23 cellular contexts compared by ENCODE assay signal in the genomic region with DNA sequence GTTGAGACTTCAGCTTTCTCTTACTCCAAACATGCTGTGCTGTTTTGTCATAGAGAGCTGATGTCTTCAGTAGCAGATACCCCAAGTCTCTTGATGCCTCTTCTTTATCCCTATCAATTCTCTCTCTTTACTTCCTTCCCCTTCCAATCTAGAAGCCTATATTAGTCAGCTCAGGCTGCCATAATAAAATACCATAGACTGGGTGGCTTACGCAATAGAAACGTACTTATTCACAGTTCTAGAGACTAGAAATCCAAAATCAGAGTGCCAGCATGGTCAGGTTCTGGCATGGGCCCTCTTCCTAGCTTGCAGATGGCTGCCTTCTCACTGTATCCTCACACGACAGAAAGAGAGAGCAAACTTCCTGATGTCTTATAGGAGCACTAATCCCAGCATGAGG. TPM values are rescaled to one million over a fixed set of nuclear protein-coding genes. Genes with fewer than 3 reads are reported as not detected.
DNase-seq lines count a peak whose midpoint lies in the region; ATAC-seq and TF ChIP-seq lines count a peak whose summit lies in the region.
"Had no signal": no experiment of that assay in that cellular context is flagged by ENCODE, and none has a peak within 500 bp of the region (broad histone marks: within the 10 kb centered on the region; RNA-seq: fewer than 3 reads in every experiment).

No MANE protein-coding gene starts in this region.

- TF ChIP-seq CTCF in IMR-90 (conservative IDR thresholded peaks at IDR 0.05; ENCODE audit: low read depth, low read length) (no peak), cardiac fibroblast (IDR thresholded peaks at IDR 0.05; ENCODE audit: low read depth, low read length) (no peak), Caco-2 (IDR thresholded peaks at IDR 0.05; ENCODE audit: insufficient read depth in 1 of 2, low read depth in 1 of 2, low read length in 1 of 2, severe bottlenecking in 1 of 2, unreplicated experiment in 1 of 2) (no peak), omental fat pad (IDR thresholded peaks at IDR 0.05) (no peak), colonic mucosa (IDR thresholded peaks at IDR 0.05) (no peak)

- no peak overlapping the region for H3K23ac ChIP-seq in IMR-90 (ENCODE audit: low read depth, low read length)

- no peak overlapping the region for H3K4me3 ChIP-seq in IMR-90 (ENCODE audit: insufficient read depth, low read depth, low read length)
- no peak overlapping the region for H3K4me3 ChIP-seq in cardiac fibroblast (replicated peaks in 1 of 2; ENCODE audit: low read depth in 2 of 2, low read length in 2 of 2)
- no peak overlapping the region for H3K4me3 ChIP-seq in Caco-2 (ENCODE audit: low read depth, low read length)
- H3K4me3 ChIP-seq in colonic mucosa: no peak overlapping the region
- H3K4me3 ChIP-seq: BLaER1 treated with 17β-estradiol and CSF1 and Interleukin-3, amounts not matched to agents 10 nM and 100 nM; GM23338 had no signal

- no peak overlapping the region for H3K56ac ChIP-seq in IMR-90 (ENCODE audit: extremely low read depth, insufficient read depth, low read length)

- no peaks in the 10 kb centered on the region for H3K9me1 ChIP-seq in IMR-90 (ENCODE audit: insufficient read depth, low read length)

- no peaks in the 10 kb centered on the region for H3K9me3 Mint-ChIP-seq in Caco-2 (ENCODE audit: unreplicated experiment)
- H3K9me3 Mint-ChIP-seq: CD8-positive, alpha-beta T cell had no signal

- H4K91ac ChIP-seq in IMR-90 (ENCODE audit: insufficient read depth, low read depth, low read length): no peak overlapping the region

- peaks cover 5% of the 10 kb centered on the region for H3K36me3 Mint-ChIP-seq in Caco-2 (ENCODE audit: insufficient read depth, unreplicated experiment)

- peaks cover 9% of the 10 kb centered on the region for H3K36me3 ChIP-seq in IMR-90 (ENCODE audit: control insufficient read depth, insufficient read depth, low read length)
- H3K36me3 ChIP-seq in Caco-2 (ENCODE audit: control insufficient read depth, insufficient read depth, low read length): no peaks in the 10 kb centered on the region; the same call in 1 of the 2 replicates
- H3K36me3 ChIP-seq in colonic mucosa: no peaks in the 10 kb centered on the region

- BruUV-seq in IMR-90 (replicated peaks; lab: Mats Ljungman, UMichigan) (no TSS peak), Caco-2 (replicated peaks; lab: Mats Ljungman, UMichigan) (no TSS peak)

- H3K9me3 ChIP-seq in IMR-90 (ENCODE audit: control insufficient read depth, insufficient read depth, low read length) (peaks cover 2% of the 10 kb centered on the region), Caco-2 (no peaks in the 10 kb centered on the region), colonic mucosa (no peaks in the 10 kb centered on the region)

- dilution Hi-C loops in IMR-90 (cut with HindIII; ENCODE audit: low sequenced_read_pairs, unreplicated experiment): no loop called here

- POLR2A ChIA-PET in IMR-90 (lab: Charles Lee; ENCODE audit: unreplicated experiment) (no interaction called here), Caco-2 (lab: Charles Lee) (no interaction called here)

- peak; percentile 35 for ATAC-seq in IMR-90 (ENCODE audit: low read depth)
- no peak for ATAC-seq in omental fat pad (ENCODE audit: low FRiP score)
- ATAC-seq: CD8-positive, alpha-beta T cell; HCT116; PC-3 had no signal

- H4K8ac ChIP-seq in IMR-90 (ENCODE audit: low read depth in 2 of 2, low read length in 2 of 2): no peak overlapping the region

- H3K4ac ChIP-seq in IMR-90 (ENCODE audit: low read depth, low read length): no peak overlapping the region

- no peak overlapping the region for H3K18ac ChIP-seq in IMR-90 (ENCODE audit: low read depth, low read length)

- no peak overlapping the region for H3K14ac ChIP-seq in IMR-90 (replicated peaks; ENCODE audit: low read depth, low read length)

- H4K5ac ChIP-seq in IMR-90 (ENCODE audit: low read depth, low read length): no peak overlapping the region

- in situ Hi-C loops in IMR-90 (cut with MboI; ENCODE audit: low sequenced_read_pairs): no loop called here

- no peaks in the 10 kb centered on the region for H4K20me1 ChIP-seq in IMR-90 (ENCODE audit: insufficient read depth, low read length)

- no peaks in the 10 kb centered on the region for H3K4me1 ChIP-seq in IMR-90 (ENCODE audit: control insufficient read depth, insufficient read depth, low read length)
- peaks cover 11% of the 10 kb centered on the region for H3K4me1 ChIP-seq in Caco-2
- no peaks in the 10 kb centered on the region for H3K4me1 ChIP-seq in colonic mucosa

- no peak overlapping the region for H2BK15ac ChIP-seq in IMR-90 (ENCODE audit: low read depth, low read length)

- WGBS in IMR-90 (ENCODE audit: extremely low coverage in 2 of 2, insufficient read length in 1 of 2), 2 experiments: no CpG with 5 or more reads among the region's 3 CpGs

- no peak overlapping the region for H2BK5ac ChIP-seq in IMR-90 (ENCODE audit: low read depth, low read length, poor library complexity, severe bottlenecking)

- no peak overlapping the region for H2BK20ac ChIP-seq in IMR-90 (ENCODE audit: low read depth, low read length)

- no peaks in the 10 kb centered on the region for H3K27me3 Mint-ChIP-seq in Caco-2 (ENCODE audit: insufficient read depth, unreplicated experiment)

- peaks cover 11 to 29% of the 10 kb centered on the region in 2 experiments; a peak in 3 of 4 replicates for H3K79me1 ChIP-seq in IMR-90 (ENCODE audit: low read depth in 1 of 2, low read length in 2 of 2)

- no peak overlapping the region for H3K4me3 Mint-ChIP-seq in Caco-2 (ENCODE audit: unreplicated experiment)
- H3K4me3 Mint-ChIP-seq: CD8-positive, alpha-beta T cell; GM23338 had no signal

- no peak overlapping the region for H3K27ac ChIP-seq in IMR-90 (ENCODE audit: insufficient read depth, low read length)
- no peak overlapping the region for H3K27ac ChIP-seq in colonic mucosa
- H3K27ac ChIP-seq: BLaER1 treated with 17β-estradiol and CSF1 and Interleukin-3, amounts not matched to agents 10 nM and 100 nM had no signal

- H3K27me3 ChIP-seq in IMR-90 (ENCODE audit: control insufficient read depth, insufficient read depth, low read length) (no peaks in the 10 kb centered on the region), Caco-2 (replicated peaks; ENCODE audit: control insufficient read depth, insufficient read depth, low read length) (no peaks in the 10 kb centered on the region), colonic mucosa (no peaks in the 10 kb centered on the region)
- H3K27me3 ChIP-seq: BLaER1 treated with 17β-estradiol and CSF1 and Interleukin-3, amounts not matched to agents 10 nM and 100 nM had no signal

- no peak overlapping the region for H2AK5ac ChIP-seq in IMR-90 (ENCODE audit: low read depth, low read length)

- no peak overlapping the region for H2AFZ ChIP-seq in IMR-90 (replicated peaks; ENCODE audit: low read length, poor library complexity)
- H2AFZ ChIP-seq: GM23338 had no signal

- H3K9ac ChIP-seq in IMR-90 (ENCODE audit: low read depth, low read length) (no peak overlapping the region), colonic mucosa (ENCODE audit: low read depth in 2 of 2, low read length in 2 of 2) (no peak overlapping the region)
- H3K9ac ChIP-seq: BLaER1 treated with 17β-estradiol and CSF1 and Interleukin-3, amounts not matched to agents 10 nM and 100 nM; SK-N-SH had no signal

- peak; percentile 2 to 4 for DNase-seq in AML-193 (lab: John Stamatoyannopoulos, UW)
- peak; percentile 8 for DNase-seq in IMR-90
- peak; percentile 76 for DNase-seq in NOMO-1 treated with DMSO at 0.1 percent for 48 hours (lab: John Stamatoyannopoulos, UW; ENCODE audit: unreplicated experiment)
- peak; percentile 25 to 27 for DNase-seq in cardiac fibroblast (ENCODE audit: low read depth in 2 of 2)
- no peak for DNase-seq in Caco-2
- no peak for DNase-seq in omental fat pad (ENCODE audit: low spot score)
- DNase-seq in colonic mucosa: no peak
- no peak for DNase-seq in activated effector memory CD4-positive, alpha-beta T cell treated with Interleukin-2 at 50 U/mL for 16 hours
- DNase-seq: CD8-positive, alpha-beta T cell; NCI-H1092 treated with DMSO at 0.1 percent for 48 hours; NCI-H1436 treated with DMSO at 0.1 percent for 48 hours; NCI-H2029; NCI-H226; NCI-H510A treated with DMSO at 0.1 percent for 48 hours; NCI-H748 treated with DMSO at 0.1 percent for 48 hours; NK-92 treated with Interleukin-12 subunit alpha and Interleukin-12 subunit beta, amount 100 ng/mL, for 24 hours; PC-3; RPMI8226; SHP77; SK-N-SH had no signal

- H3K4me2 ChIP-seq in IMR-90 (ENCODE audit: low read depth, low read length): no peak overlapping the region
- H3K4me2 ChIP-seq: GM23338, SK-N-SH had no signal

- TF ChIP-seq POLR2A in IMR-90 (IDR thresholded peaks at IDR 0.05; ENCODE audit: low read depth, low read length): no peak

- intact Hi-C loops in IMR-90 (cut with micrococcal nuclease) (no loop called here), Caco-2 (cut with micrococcal nuclease; ENCODE audit: unreplicated experiment) (loop anchor here (1.0 kb wide), 1 partner anchor 9 kb away; a partner anchor contains a TSS), colonic mucosa (cut with DNase I) (no loop called here)

- H2AK9ac ChIP-seq in IMR-90 (replicated peaks; ENCODE audit: low read depth, low read length, poor library complexity): no peak overlapping the region

- no peak for TF ChIP-seq RAD21 in IMR-90 (IDR thresholded peaks at IDR 0.05; ENCODE audit: low read length)

- H2BK120ac ChIP-seq in IMR-90 (ENCODE audit: low read depth, low read length): no peak overlapping the region

- H3K27ac Mint-ChIP-seq in Caco-2 (ENCODE audit: unreplicated experiment): no peak overlapping the region
- H3K27ac Mint-ChIP-seq: CD8-positive, alpha-beta T cell; GM23338 had no signal

- H3K4me1 Mint-ChIP-seq in Caco-2 (ENCODE audit: low read depth, unreplicated experiment): peaks cover 7% of the 10 kb centered on the region

- CTCF ChIA-PET in IMR-90 (lab: Yijun Ruan, JAX): no interaction called here
- CTCF ChIA-PET in Caco-2 (lab: Charles Lee): no interaction called here

TF ChIP-seq in IMR-90, 13 proteins besides CTCF, POLR2A, EP300 and RAD21:
- TF ChIP-seq, protein P1, sequence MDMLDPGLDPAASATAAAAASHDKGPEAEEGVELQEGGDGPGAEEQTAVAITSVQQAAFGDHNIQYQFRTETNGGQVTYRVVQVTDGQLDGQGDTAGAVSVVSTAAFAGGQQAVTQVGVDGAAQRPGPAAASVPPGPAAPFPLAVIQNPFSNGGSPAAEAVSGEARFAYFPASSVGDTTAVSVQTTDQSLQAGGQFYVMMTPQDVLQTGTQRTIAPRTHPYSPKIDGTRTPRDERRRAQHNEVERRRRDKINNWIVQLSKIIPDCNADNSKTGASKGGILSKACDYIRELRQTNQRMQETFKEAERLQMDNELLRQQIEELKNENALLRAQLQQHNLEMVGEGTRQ (IDR thresholded peaks at IDR 0.05; ENCODE audit: low read depth, low read length): no peak
- peak; percentile 84 for TF ChIP-seq CEBPB (IDR thresholded peaks at IDR 0.05; ENCODE audit: low read depth, low read length)

RNA-seq across cellular contexts. Expression of a gene that starts 9.0 kb away (rescaled TPM):
- total RNA-seq in IMR-90 (2012; rRNA removed) (105 and 209 TPM in 2 replicates), Caco-2 (2022) (380 and 394 TPM in 2 replicates), omental fat pad (100 to 1,000 TPM in 2 of 4 donors, 10 to 100 TPM in 2; 66.8 to 136 (median 105) TPM), colonic mucosa (100 to 1,000 TPM in 1 of 2 donors, 10 to 100 TPM in 1; 90.9 to 144 TPM)
- polyA plus RNA-seq in IMR-90 (2012; rRNA removed): 494 and 551 TPM in 2 replicates
- polyA plus RNA-seq in IMR-90 (2012; cell fraction: cytosol; rRNA removed): 298 and 1,288 TPM in 2 replicates
- 125 and 513 TPM in 2 replicates for polyA plus RNA-seq in IMR-90 (2012; cell fraction: nucleus; rRNA removed; ENCODE audit: low replicate concordance)

Comparison
In these comparisons a context has a peak if more than half of its experiments do, and no peak if none do; other contexts are left out.
1. DNase-seq: peak in AML-193 (2 of 2), IMR-90 (single experiment), NOMO-1 treated with DMSO at 0.1 percent for 48 hours (single experiment) and cardiac fibroblast (2 of 2); none in Caco-2 (0 of 2), omental fat pad (single experiment), colonic mucosa (single experiment) and activated effector memory CD4-positive, alpha-beta T cell treated with Interleukin-2 at 50 U/mL for 16 hours (single experiment).